23 cellular contexts compared by ENCODE assay signal in genomic region chr5:179572386-179572785, GRCh38. TPM values are rescaled to one million over a fixed set of nuclear protein-coding genes. Genes with fewer than 3 reads are reported as not detected.
DNase-seq lines count a peak whose midpoint lies in the region; ATAC-seq and TF ChIP-seq lines count a peak whose summit lies in the region.
"Had no signal": no experiment of that assay in that cellular context is flagged by ENCODE, and none has a peak within 500 bp of the region (broad histone marks: within the 10 kb centered on the region; RNA-seq: fewer than 3 reads in every experiment).

No MANE protein-coding gene starts in this region.

- no peak overlapping the region for H3K27ac ChIP-seq in right lobe of liver
- no peak overlapping the region for H3K27ac ChIP-seq in spleen
- H3K27ac ChIP-seq: A549; BLaER1 treated with 17β-estradiol and CSF1 and Interleukin-3, amounts not matched to agents 10 nM and 100 nM had no signal

- ATAC-seq in activated T-cell treated with anti-CD3 and anti-CD28 coated beads, Interleukin-2, amount 50 U/mL, for 72 hours (replicated peaks in 1 of 2), result no peak
- ATAC-seq in T-helper 17 cell (no peak), right lobe of liver (peak; percentile 86 to 96 (median 92)), HG03354 (IDR thresholded peaks at IDR 0.05; ENCODE audit: poor library complexity, severe bottlenecking, unreplicated experiment) (no peak)
- ATAC-seq: A549, GM23338, HCT116 had no signal

- peaks cover 0 to 36% (median 18%) of the 10 kb centered on the region in 4 donors for H3K36me3 ChIP-seq in right lobe of liver
- peaks cover 0 to 99% (median 82%) of the 10 kb centered on the region in 6 donors for H3K36me3 ChIP-seq in spleen

- intact Hi-C loops in right lobe of liver (cut with DNase I), result no loop called here
- intact Hi-C loops in spleen (cut with DNase I; ENCODE audit: low total_unique reads), result no loop called here

- peak overlapping the region; percentile 60 for H3K27ac Mint-ChIP-seq in activated T-cell treated with anti-CD3 and anti-CD28 coated beads, Interleukin-2, amount 50 U/mL, for 24 hours
- no peak overlapping the region for H3K27ac Mint-ChIP-seq in activated T-cell treated with anti-CD3 and anti-CD28 coated beads, Interleukin-2, amount 50 U/mL, for 72 hours
- peak overlapping the region; percentile 8 for H3K27ac Mint-ChIP-seq in T-helper 17 cell
- H3K27ac Mint-ChIP-seq: CD4-positive, alpha-beta T cell; GM23338; H9 had no signal

- no peak for TF ChIP-seq POLR2A in right lobe of liver (IDR thresholded peaks at IDR 0.05)
- TF ChIP-seq POLR2A in spleen (IDR thresholded peaks at IDR 0.05), result no peak

- H3K9me3 Mint-ChIP-seq in activated T-cell treated with anti-CD3 and anti-CD28 coated beads, Interleukin-2, amount 50 U/mL, for 24 hours, result no peaks in the 10 kb centered on the region
- H3K9me3 Mint-ChIP-seq in activated T-cell treated with anti-CD3 and anti-CD28 coated beads, Interleukin-2, amount 50 U/mL, for 72 hours, result no peaks in the 10 kb centered on the region
- H3K9me3 Mint-ChIP-seq: CD14-positive monocyte; CD4-positive, alpha-beta T cell; CD8-positive, alpha-beta memory T cell; GM23338; H9 had no signal

- H3K4me1 Mint-ChIP-seq in activated T-cell treated with anti-CD3 and anti-CD28 coated beads, Interleukin-2, amount 50 U/mL, for 24 hours (ENCODE audit: low read depth), result no peaks in the 10 kb centered on the region
- no peaks in the 10 kb centered on the region for H3K4me1 Mint-ChIP-seq in activated T-cell treated with anti-CD3 and anti-CD28 coated beads, Interleukin-2, amount 50 U/mL, for 72 hours (ENCODE audit: low read depth)
- peaks cover 13% of the 10 kb centered on the region for H3K4me1 Mint-ChIP-seq in T-helper 17 cell
- H3K4me1 Mint-ChIP-seq: GM23338, H9 had no signal

- no peak overlapping the region for H3K4me3 Mint-ChIP-seq in activated T-cell treated with anti-CD3 and anti-CD28 coated beads, Interleukin-2, amount 50 U/mL, for 24 hours
- no peak overlapping the region for H3K4me3 Mint-ChIP-seq in activated T-cell treated with anti-CD3 and anti-CD28 coated beads, Interleukin-2, amount 50 U/mL, for 72 hours
- no peak overlapping the region for H3K4me3 Mint-ChIP-seq in T-helper 17 cell
- H3K4me3 Mint-ChIP-seq: CD14-positive monocyte; CD4-positive, alpha-beta T cell; CD8-positive, alpha-beta memory T cell; GM23338; H9 had no signal

- TF ChIP-seq CTCF in right lobe of liver (IDR thresholded peaks at IDR 0.05), result no peak
- TF ChIP-seq CTCF in spleen (IDR thresholded peaks at IDR 0.05 in 8 of 11, conservative IDR thresholded peaks at IDR 0.05 in 3 of 11), result no peak

- no peak for DNase-seq in activated T-cell treated with anti-CD3 and anti-CD28 coated beads, Interleukin-2, amount 50 U/mL, for 24 hours
- DNase-seq in activated T-cell treated with anti-CD3 and anti-CD28 coated beads, Interleukin-2, amount 50 U/mL, for 72 hours, result no peak
- DNase-seq in T-helper 17 cell, result no peak
- DNase-seq in right lobe of liver, result peak; percentile 51 to 77 (median 69)
- DNase-seq in spleen, result peak; percentile 54
- DNase-seq in effector CD4-positive, alpha-beta T cell, result no peak
- DNase-seq: 8988T; ACHN; AML-193; BE2C; CD4-positive, alpha-beta T cell; CD8-positive, alpha-beta memory T cell; DMS 273 treated with DMSO at 0.1 percent for 48 hours; DMS79; EL; GF-D8; H9 had no signal

- H3K4me3 ChIP-seq in right lobe of liver (no peak overlapping the region), spleen (no peak overlapping the region)
- H3K4me3 ChIP-seq: A549; BLaER1 treated with 17β-estradiol and CSF1 and Interleukin-3, amounts not matched to agents 10 nM and 100 nM; GM23338 had no signal

- 25% methylated on average over 7 of the region's 8 CpGs for WGBS in right lobe of liver (ENCODE audit: insufficient coverage, low coverage, low lambda C conversion rate, missing lambda C conversion rate)
- 95 to 97% (median 96%) methylated on average over 8 of the region's 8 CpGs for WGBS in spleen, 5 donors

- H3K36me3 Mint-ChIP-seq in activated T-cell treated with anti-CD3 and anti-CD28 coated beads, Interleukin-2, amount 50 U/mL, for 24 hours (ENCODE audit: low read depth), result peaks cover 79% of the 10 kb centered on the region
- peaks cover 5 to 18% of the 10 kb centered on the region in 2 donors for H3K36me3 Mint-ChIP-seq in activated T-cell treated with anti-CD3 and anti-CD28 coated beads, Interleukin-2, amount 50 U/mL, for 72 hours (ENCODE audit: insufficient read depth in 2 of 2)
- H3K36me3 Mint-ChIP-seq in T-helper 17 cell (ENCODE audit: low read depth), result peaks cover 6% of the 10 kb centered on the region

- H3K27me3 ChIP-seq in right lobe of liver (no peaks in the 10 kb centered on the region), spleen (replicated peaks in 1 of 7) (no peaks in the 10 kb centered on the region)
- H3K27me3 ChIP-seq: BE2C; BLaER1 treated with 17β-estradiol and CSF1 and Interleukin-3, amounts not matched to agents 10 nM and 100 nM had no signal

- H3K27me3 Mint-ChIP-seq in activated T-cell treated with anti-CD3 and anti-CD28 coated beads, Interleukin-2, amount 50 U/mL, for 24 hours, result no peaks in the 10 kb centered on the region
- H3K27me3 Mint-ChIP-seq in activated T-cell treated with anti-CD3 and anti-CD28 coated beads, Interleukin-2, amount 50 U/mL, for 72 hours (ENCODE audit: low read depth), result no peaks in the 10 kb centered on the region
- no peaks in the 10 kb centered on the region for H3K27me3 Mint-ChIP-seq in T-helper 17 cell
- H3K27me3 Mint-ChIP-seq: CD4-positive, alpha-beta T cell; CD8-positive, alpha-beta memory T cell had no signal

- H3K9me3 ChIP-seq in T-helper 17 cell (ENCODE audit: control insufficient read depth, low read length, poor library complexity, severe bottlenecking) (no peaks in the 10 kb centered on the region), right lobe of liver (no peaks in the 10 kb centered on the region), spleen (no peaks in the 10 kb centered on the region)
- H3K9me3 ChIP-seq: A549; BE2C; BLaER1 treated with 17β-estradiol and CSF1 and Interleukin-3, amounts not matched to agents 10 nM and 100 nM had no signal

- H3K4me1 ChIP-seq in right lobe of liver (peaks cover 0 to 45% (median 22%) of the 10 kb centered on the region in 4 donors), spleen (peaks cover 0 to 12% (median 2%) of the 10 kb centered on the region in 6 donors)
- H3K4me1 ChIP-seq: A549, BE2C had no signal

RNA-seq across cellular contexts. Expression of gene RUFY1, which starts 22.0 kb away (rescaled TPM):
- 10 to 100 TPM; 32.0 to 37.9 TPM for total RNA-seq in activated T-cell treated with anti-CD3 and anti-CD28 coated beads, Interleukin-2, amount 50 U/mL, for 72 hours
- 100 to 1,000 TPM in 1 of 2 donors, 10 to 100 TPM in 1; 45.5 to 122 TPM for total RNA-seq in T-helper 17 cell
- total RNA-seq in right lobe of liver, result 10 to 100 TPM; 17.6 to 24.2 (median 19.5) TPM
- 10 to 100 TPM; 59.5 to 89.6 (median 69.3) TPM for total RNA-seq in spleen
- 10 to 100 TPM; 33.9 to 43.2 (median 36.0) TPM for polyA plus RNA-seq in spleen

RNA-seq across cellular contexts. Expression of gene HNRNPH1, which starts 51.1 kb away (rescaled TPM):
- 100 to 1,000 TPM; 805 to 958 TPM for total RNA-seq in activated T-cell treated with anti-CD3 and anti-CD28 coated beads, Interleukin-2, amount 50 U/mL, for 72 hours
- 1,000 to 10,000 TPM; 1,923 to 1,994 TPM for total RNA-seq in T-helper 17 cell
- 100 to 1,000 TPM; 140 to 305 (median 219) TPM for total RNA-seq in right lobe of liver
- total RNA-seq in spleen, result 100 to 1,000 TPM; 653 to 931 (median 803) TPM
- 100 to 1,000 TPM; 214 to 468 (median 451) TPM for polyA plus RNA-seq in spleen

Comparison
In these comparisons a context has a peak if more than half of its experiments do, and no peak if none do; other contexts are left out.
1. DNase-seq: peak in right lobe of liver (3 of 3) and spleen (single experiment); none in activated T-cell treated with anti-CD3 and anti-CD28 coated beads, Interleukin-2, amount 50 U/mL, for 24 hours (single experiment), activated T-cell treated with anti-CD3 and anti-CD28 coated beads, Interleukin-2, amount 50 U/mL, for 72 hours (0 of 2), T-helper 17 cell (0 of 3) and effector CD4-positive, alpha-beta T cell (single experiment).
2. ATAC-seq: peak in right lobe of liver (4 of 4); none in activated T-cell treated with anti-CD3 and anti-CD28 coated beads, Interleukin-2, amount 50 U/mL, for 72 hours (0 of 2), T-helper 17 cell (single experiment) and HG03354 (single experiment).